23 cellular contexts compared by ENCODE assay signal in genomic region chr16:2303923-2304322, GRCh38.
"Had no signal": no experiment of that assay in that cellular context is flagged by ENCODE, and none has a peak within 500 bp of the region (broad histone marks: within the 10 kb centered on the region; RNA-seq: fewer than 3 reads in every experiment).

No MANE protein-coding gene starts in this region.

- H3K36me3 ChIP-seq: colonic mucosa, esophagus squamous epithelium, gastrocnemius medialis had no signal

- H3K4me3 Mint-ChIP-seq: dendritic cell treated with granulocyte-macrophage colony-stimulating factor and Interleukin-4, amounts not matched to agents 40 ng/mL and 50 ng/mL, for 4 days; effector memory CD8-positive, alpha-beta T cell; endodermal cell; mesothelial cell of epicardium had no signal

- H3K4me1 ChIP-seq: colonic mucosa, gastrocnemius medialis, heart right ventricle, left lung, lower lobe of right lung had no signal

- H3K27me3 Mint-ChIP-seq: dendritic cell treated with granulocyte-macrophage colony-stimulating factor and Interleukin-4, amounts not matched to agents 40 ng/mL and 50 ng/mL, for 4 days; effector memory CD8-positive, alpha-beta T cell had no signal

- H3K9me3 Mint-ChIP-seq: dendritic cell treated with granulocyte-macrophage colony-stimulating factor and Interleukin-4, amounts not matched to agents 40 ng/mL and 50 ng/mL, for 4 days; effector memory CD8-positive, alpha-beta T cell; mesothelial cell of epicardium had no signal

- H3K27ac Mint-ChIP-seq: dendritic cell treated with granulocyte-macrophage colony-stimulating factor and Interleukin-4, amounts not matched to agents 40 ng/mL and 50 ng/mL, for 4 days; effector memory CD8-positive, alpha-beta T cell; endodermal cell; mesothelial cell of epicardium had no signal

- DNase-seq: colonic mucosa; cortex of kidney; effector CD8-positive, alpha-beta T cell; effector memory CD8-positive, alpha-beta T cell; endodermal cell; erythroblast; esophagus squamous epithelium; foreskin fibroblast; foreskin melanocyte; gastrocnemius medialis; glutamatergic neuron; head of caudate nucleus; heart right ventricle; hippocampal formation; left cardiac atrium; left ventricle myocardium superior; lower lobe of right lung; mesenchymal stem cell; mucosa of descending colon had no signal

- H3K27me3 ChIP-seq: colonic mucosa, esophagus squamous epithelium, gastrocnemius medialis, heart right ventricle, left lung had no signal

- H3K9me3 ChIP-seq: colonic mucosa, esophagus squamous epithelium, gastrocnemius medialis, heart right ventricle, left lung, lower lobe of right lung, mucosa of descending colon had no signal

- H3K27ac ChIP-seq: colonic mucosa, epithelial cell of prostate, esophagus squamous epithelium, gastrocnemius medialis, heart right ventricle, left lung, lower lobe of right lung had no signal

- H3K36me3 Mint-ChIP-seq: mesothelial cell of epicardium had no signal

- H3K4me3 ChIP-seq: colonic mucosa, esophagus squamous epithelium, gastrocnemius medialis, heart right ventricle, left lung, lower lobe of right lung, mucosa of descending colon had no signal

- H3K4me1 Mint-ChIP-seq: endodermal cell, mesothelial cell of epicardium had no signal
